23 cellular contexts compared by ENCODE assay signal in the genomic region with DNA sequence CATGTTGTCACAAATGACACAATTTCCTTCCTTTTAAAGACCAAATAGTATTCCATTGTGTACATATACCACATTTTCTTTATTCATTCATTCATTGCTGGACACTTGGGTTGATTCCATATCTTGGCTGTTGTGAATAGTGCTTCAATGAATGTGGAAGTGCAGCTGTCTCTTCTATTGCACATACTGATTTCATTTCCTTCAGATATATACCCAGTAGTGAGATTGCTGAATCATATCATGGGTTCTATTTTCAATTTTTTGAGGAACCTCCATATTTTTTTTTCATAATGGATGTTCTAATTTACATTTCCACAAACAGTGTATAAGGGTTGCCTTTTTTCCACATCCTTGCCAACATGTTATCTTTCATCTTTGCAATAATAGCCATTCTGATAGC. TPM values are rescaled to one million over a fixed set of nuclear protein-coding genes. Genes with fewer than 3 reads are reported as not detected.
"Had no signal": no experiment of that assay in that cellular context is flagged by ENCODE, and none has a peak within 500 bp of the region (broad histone marks: within the 10 kb centered on the region; RNA-seq: fewer than 3 reads in every experiment).

No MANE protein-coding gene starts in this region.

- H3K4me3 Mint-ChIP-seq: activated CD4-positive, alpha-beta T cell treated with anti-CD3 and anti-CD28 coated beads, Interleukin-2, amount 10 ng/mL, durations not matched to agents 7 days and 5 days; activated naive CD8-positive, alpha-beta T cell treated with anti-CD3 and anti-CD28 coated beads, Interleukin-2, amount 10 ng/mL, durations not matched to agents 7 days and 5 days; activated T-helper 1 cell treated with anti-CD3 and anti-CD28 coated beads, Interleukin-12 subunit alpha, Interleukin-12 subunit beta, Interleukin-2, Interleukin-4 antibody, amounts not matched to agents 30 ng/mL and 10 ng/mL and 1 ng/mL, durations not matched to agents 14 hours and 24 hours and 36 hours; effector memory CD8-positive, alpha-beta T cell; memory B cell; nephron; T-helper 17 cell had no signal

- H3K27ac ChIP-seq: brain microvascular endothelial cell, epithelial cell of prostate, suprapubic skin had no signal

- DNase-seq: activated CD4-positive, alpha-beta T cell treated with anti-CD3 and anti-CD28 coated beads, Interleukin-2, amount 10 ng/mL, durations not matched to agents 7 days and 5 days; activated CD4-positive, CD25-positive, alpha-beta regulatory T cell; activated CD8-positive, alpha-beta memory T cell treated with anti-CD3 and anti-CD28 coated beads for 24 hours; activated naive CD4-positive, alpha-beta T cell; activated naive CD8-positive, alpha-beta T cell treated with anti-CD3 and anti-CD28 coated beads, Interleukin-2, amount 10 ng/mL, durations not matched to agents 7 days and 5 days; brain microvascular endothelial cell; cortex of kidney; effector memory CD8-positive, alpha-beta T cell; hippocampal formation; kidney; left ventricle myocardium superior; occipital lobe; right cardiac atrium; small intestine; stimulated activated naive CD8-positive, alpha-beta T cell treated with anti-CD3 and anti-CD28 coated beads, Interleukin-15, Interleukin-2, amounts not matched to agents 100 U/mL and 50 U/mL, for 24 hours; T-helper 17 cell; trophoblast cell had no signal

- H3K9me3 Mint-ChIP-seq: activated CD4-positive, alpha-beta T cell treated with anti-CD3 and anti-CD28 coated beads, Interleukin-2, amount 10 ng/mL, durations not matched to agents 7 days and 5 days; activated naive CD8-positive, alpha-beta T cell treated with anti-CD3 and anti-CD28 coated beads, Interleukin-2, amount 10 ng/mL, durations not matched to agents 7 days and 5 days; activated T-helper 1 cell treated with anti-CD3 and anti-CD28 coated beads, Interleukin-12 subunit alpha, Interleukin-12 subunit beta, Interleukin-2, Interleukin-4 antibody, amounts not matched to agents 30 ng/mL and 10 ng/mL and 1 ng/mL, durations not matched to agents 14 hours and 24 hours and 36 hours; effector memory CD8-positive, alpha-beta T cell; nephron had no signal

- ATAC-seq: effector memory CD8-positive, alpha-beta T cell; left ventricle myocardium superior; right cardiac atrium; stimulated activated naive CD8-positive, alpha-beta T cell treated with anti-CD3 and anti-CD28 coated beads, Interleukin-15, Interleukin-2, amounts not matched to agents 100 U/mL and 50 U/mL, for 24 hours; T-helper 17 cell had no signal

- H3K4me1 Mint-ChIP-seq: activated CD4-positive, alpha-beta T cell treated with anti-CD3 and anti-CD28 coated beads, Interleukin-2, amount 10 ng/mL, durations not matched to agents 7 days and 5 days; activated naive CD8-positive, alpha-beta T cell treated with anti-CD3 and anti-CD28 coated beads, Interleukin-2, amount 10 ng/mL, durations not matched to agents 7 days and 5 days; nephron; T-helper 17 cell had no signal

- H3K36me3 Mint-ChIP-seq: activated naive CD8-positive, alpha-beta T cell treated with anti-CD3 and anti-CD28 coated beads, Interleukin-2, amount 10 ng/mL, durations not matched to agents 7 days and 5 days; memory B cell had no signal

- FAIRE-seq: kidney, small intestine had no signal

- H3K27me3 ChIP-seq: brain microvascular endothelial cell, suprapubic skin had no signal

- H3K27me3 Mint-ChIP-seq: activated CD4-positive, alpha-beta T cell treated with anti-CD3 and anti-CD28 coated beads, Interleukin-2, amount 10 ng/mL, durations not matched to agents 7 days and 5 days; activated naive CD8-positive, alpha-beta T cell treated with anti-CD3 and anti-CD28 coated beads, Interleukin-2, amount 10 ng/mL, durations not matched to agents 7 days and 5 days; effector memory CD8-positive, alpha-beta T cell; progenitor cell of endocrine pancreas had no signal

- H3K9me3 ChIP-seq: suprapubic skin had no signal

- H3K4me3 ChIP-seq: suprapubic skin had no signal

- H3K27ac Mint-ChIP-seq: activated CD4-positive, alpha-beta T cell treated with anti-CD3 and anti-CD28 coated beads, Interleukin-2, amount 10 ng/mL, durations not matched to agents 7 days and 5 days; activated naive CD8-positive, alpha-beta T cell treated with anti-CD3 and anti-CD28 coated beads, Interleukin-2, amount 10 ng/mL, durations not matched to agents 7 days and 5 days; activated T-helper 1 cell treated with anti-CD3 and anti-CD28 coated beads, Interleukin-12 subunit alpha, Interleukin-12 subunit beta, Interleukin-2, Interleukin-4 antibody, amounts not matched to agents 30 ng/mL and 10 ng/mL and 1 ng/mL, durations not matched to agents 14 hours and 24 hours and 36 hours; effector memory CD8-positive, alpha-beta T cell; memory B cell; nephron; progenitor cell of endocrine pancreas; T-helper 17 cell had no signal

- H3K36me3 ChIP-seq: brain microvascular endothelial cell, suprapubic skin had no signal

RNA-seq across cellular contexts. Expression of a gene that starts 38.7 kb away (rescaled TPM):
- total RNA-seq: activated CD4-positive, alpha-beta T cell treated with anti-CD3 and anti-CD28 coated beads, Interleukin-2, amount 10 ng/mL, durations not matched to agents 7 days and 5 days; activated naive CD8-positive, alpha-beta T cell treated with anti-CD3 and anti-CD28 coated beads, Interleukin-2, amount 10 ng/mL, durations not matched to agents 7 days and 5 days had no signal
